Comparison of ENCODE assay signal across 13 cellular contexts in genomic region chr11:23151819-23152218, GRCh38.
DNase-seq lines count a peak whose midpoint lies in the region; ATAC-seq and TF ChIP-seq lines count a peak whose summit lies in the region.
"Had no signal": no experiment of that assay in that cellular context is flagged by ENCODE, and none has a peak within 500 bp of the region (broad histone marks: within the 10 kb centered on the region; RNA-seq: fewer than 3 reads in every experiment).

No MANE protein-coding gene starts in this region.

- no peak for TF ChIP-seq POLR2A in GM18505 (IDR thresholded peaks at IDR 0.05; ENCODE audit: borderline replicate concordance, extremely low read depth, insufficient read depth, insufficient read length)

- ATAC-seq in foreskin keratinocyte (peak; percentile 39), GM18505 (IDR thresholded peaks at IDR 0.05; ENCODE audit: unreplicated experiment) (no peak)
- ATAC-seq: GM23338 had no signal

- in situ Hi-C loops in brain microvascular endothelial cell (cut with HindIII; ENCODE audit: low pct_ligation_motif_present, low sequenced_read_pairs), result no loop called here

- H3K4me1 ChIP-seq in foreskin keratinocyte, result no peaks in the 10 kb centered on the region
- H3K4me1 ChIP-seq: BE2C had no signal

- H3K27ac ChIP-seq in brain microvascular endothelial cell, result no peak overlapping the region
- H3K27ac ChIP-seq in foreskin keratinocyte, result no peak overlapping the region
- H3K27ac ChIP-seq: C4-2B had no signal

- TF ChIP-seq CTCF in brain microvascular endothelial cell (IDR thresholded peaks at IDR 0.05; ENCODE audit: low read depth, low read length, missing control alignments), result no peak
- TF ChIP-seq CTCF in foreskin keratinocyte (conservative IDR thresholded peaks at IDR 0.05), result no peak

- DNase-seq in M059J (ENCODE audit: low read depth) (peak; percentile 1), brain microvascular endothelial cell (peak; percentile 1), foreskin keratinocyte (peak in 1 of 2 donors; percentile 20), SIG-M5 (lab: John Stamatoyannopoulos, UW) (no peak), NCI-H1694 (lab: John Stamatoyannopoulos, UW) (no peak)
- DNase-seq in activated naive CD4-positive, alpha-beta T cell (lab: John Stamatoyannopoulos, UW), result no peak
- DNase-seq: BE2C; CD4-positive, alpha-beta memory T cell; DMS79; H7 had no signal

- H3K27me3 ChIP-seq in brain microvascular endothelial cell (replicated peaks) (no peaks in the 10 kb centered on the region), foreskin keratinocyte (no peaks in the 10 kb centered on the region)
- H3K27me3 ChIP-seq: BE2C had no signal

- H3K4me3 ChIP-seq in brain microvascular endothelial cell (ENCODE audit: low read depth, low read length), result no peak overlapping the region
- H3K4me3 ChIP-seq: GM23338 had no signal

- no peaks in the 10 kb centered on the region for H3K36me3 ChIP-seq in brain microvascular endothelial cell (replicated peaks)
- H3K36me3 ChIP-seq: BE2C had no signal

Comparison
In these comparisons a context has a peak if more than half of its experiments do, and no peak if none do; other contexts are left out.
1. DNase-seq: peak in M059J (single experiment) and brain microvascular endothelial cell (single experiment); none in SIG-M5 (single experiment), NCI-H1694 (single experiment) and activated naive CD4-positive, alpha-beta T cell (0 of 4).